ENCODE assay signal across 17 cellular contexts in the genomic region with DNA sequence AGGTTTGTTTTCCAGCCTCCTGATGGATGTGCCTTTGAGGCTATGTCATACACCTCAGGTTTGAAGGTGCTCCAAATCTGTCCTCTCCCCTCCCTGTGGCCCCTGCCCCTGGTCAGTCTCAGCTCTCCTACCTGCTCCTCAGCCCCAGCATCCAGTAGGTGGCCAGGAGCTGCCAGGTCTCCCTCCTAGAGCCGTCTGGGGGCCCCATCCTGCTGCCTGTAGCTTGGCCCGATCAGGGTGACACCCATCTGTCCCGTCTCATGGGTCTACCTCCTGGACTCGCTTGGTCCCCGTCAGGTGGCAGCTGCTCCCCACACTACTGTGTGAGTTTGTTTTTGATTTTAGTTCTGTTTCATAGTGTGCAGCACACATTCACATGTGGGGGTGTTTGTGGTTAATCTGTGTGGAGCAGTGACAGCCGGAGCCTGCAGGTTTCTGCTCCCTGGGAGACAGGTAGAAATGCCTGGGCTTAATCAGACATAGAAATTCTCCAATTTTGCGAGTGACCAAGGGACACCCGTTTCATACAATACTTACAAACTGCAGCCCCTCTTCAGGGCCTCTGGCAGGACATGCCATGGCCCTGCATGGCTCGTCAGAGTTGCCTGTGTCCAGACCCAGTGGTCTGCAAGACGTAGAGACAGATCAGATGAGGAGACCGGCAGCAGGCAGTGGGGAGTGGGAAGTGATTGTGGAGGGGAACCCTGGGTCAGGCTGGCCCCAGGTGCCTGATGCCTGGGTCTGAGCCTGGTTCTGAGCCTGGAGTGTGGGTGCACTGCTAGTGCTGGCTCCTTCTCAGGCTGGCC.
"Had no signal": no experiment of that assay in that cellular context is flagged by ENCODE, and none has a peak within 500 bp of the region (broad histone marks: within the 10 kb centered on the region; RNA-seq: fewer than 3 reads in every experiment).

No MANE protein-coding gene starts in this region.

- H3K4me3 ChIP-seq: breast epithelium, esophagus squamous epithelium, heart left ventricle, prostate gland, right lobe of liver, suprapubic skin, upper lobe of left lung had no signal

- H3K27ac Mint-ChIP-seq: T-cell had no signal

- H3K4me1 ChIP-seq: breast epithelium, esophagus squamous epithelium, foreskin keratinocyte, heart left ventricle, prostate gland, right lobe of liver, suprapubic skin, upper lobe of left lung had no signal

- FAIRE-seq: keratinocyte had no signal

- DNase-seq: activated CD4-positive, alpha-beta T cell treated with anti-CD3 and anti-CD28 coated beads for 4 hours; activated T-cell treated with anti-CD3 and anti-CD28 coated beads, Interleukin-2, amount 50 U/mL, for 48 hours; esophagus squamous epithelium; foreskin keratinocyte; stimulated activated CD4-positive, alpha-beta T cell treated with anti-CD3 and anti-CD28 coated beads, Interleukin-12 subunit alpha, Interleukin-12 subunit beta, amount 100 ng/mL, for 4 hours; stimulated activated naive CD4-positive, alpha-beta T cell treated with Interleukin-2 at 50 U/mL for 16 hours; T-cell; T1000 had no signal

- H3K4me3 Mint-ChIP-seq: T-cell had no signal

- H3K36me3 ChIP-seq: breast epithelium, esophagus squamous epithelium, heart left ventricle, neutrophil, prostate gland, right lobe of liver, suprapubic skin, upper lobe of left lung, WERI-Rb-1 had no signal

- H3K4me1 Mint-ChIP-seq: T-cell had no signal

- H3K9me3 Mint-ChIP-seq: T-cell had no signal

- H3K9me3 ChIP-seq: breast epithelium, esophagus squamous epithelium, heart left ventricle, neutrophil, prostate gland, right lobe of liver, suprapubic skin, upper lobe of left lung had no signal

- H3K27me3 ChIP-seq: breast epithelium, esophagus squamous epithelium, heart left ventricle, neutrophil, right lobe of liver, suprapubic skin, upper lobe of left lung had no signal

- H3K36me3 Mint-ChIP-seq: T-cell had no signal

- H3K27ac ChIP-seq: breast epithelium, esophagus squamous epithelium, foreskin keratinocyte, heart left ventricle, neutrophil, prostate gland, right lobe of liver, suprapubic skin, upper lobe of left lung, WERI-Rb-1 had no signal

- H3K27me3 Mint-ChIP-seq: T-cell had no signal

- ATAC-seq: foreskin keratinocyte, right lobe of liver, T-cell had no signal
